In the genomic region with DNA sequence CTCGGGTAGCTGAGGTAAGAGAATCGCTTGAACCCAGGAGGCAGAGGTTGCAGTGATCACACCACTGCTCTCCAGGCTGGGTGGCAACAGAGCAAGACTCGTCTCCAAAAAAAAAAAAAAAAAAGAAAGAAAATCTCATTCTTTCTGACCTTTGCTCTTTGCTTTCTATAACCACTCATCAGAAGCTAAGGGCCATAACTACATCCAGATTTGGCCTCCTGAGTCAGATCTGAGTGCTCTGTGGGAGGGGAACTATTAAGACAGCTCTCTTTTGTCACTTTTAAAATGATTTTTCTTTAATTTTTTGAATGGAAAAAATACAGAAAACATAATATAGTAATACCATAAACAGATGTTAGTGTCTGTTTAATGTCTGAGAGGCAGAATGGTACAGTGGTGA, we compare ENCODE assay signal across 2 cellular contexts.
TF ChIP-seq lines count a peak whose summit lies in the region.

No MANE protein-coding gene starts in this region.

TF ChIP-seq in SK-N-SH treated with all-trans-retinoic acid at 6 μM for 48 hours, 23 proteins besides CTCF, POLR2A, EP300 and RAD21 (continued from another document):
- TF ChIP-seq GLIS3 (CRISPR knock-in tag; IDR thresholded peaks at IDR 0.05) = no peak

TF ChIP-seq in SK-N-SH, 30 proteins besides CTCF, POLR2A, EP300 and RAD21 (continued from another document):
- TF ChIP-seq, protein P1, sequence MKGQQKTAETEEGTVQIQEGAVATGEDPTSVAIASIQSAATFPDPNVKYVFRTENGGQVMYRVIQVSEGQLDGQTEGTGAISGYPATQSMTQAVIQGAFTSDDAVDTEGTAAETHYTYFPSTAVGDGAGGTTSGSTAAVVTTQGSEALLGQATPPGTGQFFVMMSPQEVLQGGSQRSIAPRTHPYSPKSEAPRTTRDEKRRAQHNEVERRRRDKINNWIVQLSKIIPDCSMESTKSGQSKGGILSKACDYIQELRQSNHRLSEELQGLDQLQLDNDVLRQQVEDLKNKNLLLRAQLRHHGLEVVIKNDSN (IDR thresholded peaks at IDR 0.05; ENCODE audit: borderline replicate concordance, low read depth) = no peak
- TF ChIP-seq TCF12 (IDR thresholded peaks at IDR 0.05) = no peak
- TF ChIP-seq FOXJ3 (CRISPR knock-in tag; IDR thresholded peaks at IDR 0.05) = no peak
- TF ChIP-seq GATA2 (CRISPR knock-in tag; IDR thresholded peaks at IDR 0.05) = no peak
- no peak for TF ChIP-seq CHD2 (IDR thresholded peaks at IDR 0.05; ENCODE audit: low read length, partially characterized antibody)
- TF ChIP-seq, protein P2, sequence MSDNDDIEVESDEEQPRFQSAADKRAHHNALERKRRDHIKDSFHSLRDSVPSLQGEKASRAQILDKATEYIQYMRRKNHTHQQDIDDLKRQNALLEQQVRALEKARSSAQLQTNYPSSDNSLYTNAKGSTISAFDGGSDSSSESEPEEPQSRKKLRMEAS (IDR thresholded peaks at IDR 0.05; ENCODE audit: low read depth) = no peak
- TF ChIP-seq RXRA (IDR thresholded peaks at IDR 0.05; ENCODE audit: borderline replicate concordance, low read depth) = no peak
- no peak for TF ChIP-seq TAF1 (IDR thresholded peaks at IDR 0.05; ENCODE audit: borderline replicate concordance, low read depth, low read length)
